ENCODE assay signal across 8 cellular contexts in the genomic region with DNA sequence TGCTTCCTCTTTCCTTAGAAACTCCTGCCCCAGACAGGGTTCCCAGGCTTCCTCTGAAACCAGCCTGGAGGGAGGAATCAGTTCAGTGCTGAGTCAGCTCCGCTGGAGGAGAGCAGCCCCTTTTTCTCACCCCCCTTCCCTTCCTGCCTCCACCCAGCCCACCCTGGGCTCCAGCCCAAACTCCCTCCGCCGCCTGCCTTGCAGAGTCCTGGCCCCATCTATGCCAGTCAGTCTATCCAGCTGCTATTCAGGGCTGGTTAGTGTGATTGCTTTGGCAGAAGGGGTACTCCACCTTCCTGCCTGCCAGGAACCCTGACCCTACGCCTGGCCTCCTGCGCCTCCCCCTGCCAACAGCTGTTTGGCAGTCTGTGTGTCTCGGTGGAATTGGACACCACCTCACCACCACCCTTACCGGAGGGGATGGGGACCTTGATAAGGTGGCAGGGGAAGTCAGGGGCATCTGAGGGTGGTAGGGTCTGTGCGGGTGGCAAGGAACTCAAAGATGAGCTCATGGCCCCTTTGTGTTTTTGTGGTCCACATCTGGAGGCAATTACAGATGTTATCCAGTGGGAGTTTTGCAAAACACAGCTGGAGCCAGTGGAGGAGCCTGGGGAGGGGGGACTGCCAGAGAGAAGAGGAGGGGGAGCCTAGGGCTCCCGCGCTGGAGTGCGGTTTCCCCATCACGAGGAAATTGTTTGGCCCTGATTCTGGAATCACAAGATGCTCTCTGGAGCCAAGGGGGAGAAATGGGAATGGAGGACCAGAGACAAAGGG. TPM values are rescaled to one million over a fixed set of nuclear protein-coding genes. Genes with fewer than 3 reads are reported as not detected.
DNase-seq lines count a peak whose midpoint lies in the region; ATAC-seq and TF ChIP-seq lines count a peak whose summit lies in the region.

No MANE protein-coding gene starts in this region.

- POLR2A ChIA-PET in GM10248 (lab: Yijun Ruan, JAX): no interaction called here

- peaks cover 37% of the 10 kb centered on the region for H3K36me3 ChIP-seq in osteoblast (ENCODE audit: insufficient read depth, low read length)

- H2AFZ ChIP-seq in osteoblast (ENCODE audit: low read length): no peak overlapping the region

- CTCF ChIA-PET in GM10248 (lab: Yijun Ruan, JAX): interaction anchor here (0.7 to 17.4 kb wide), 12 partner anchors 9 to 293 kb away, joined by 3 to 262 read pairs (median 6); partner anchors contain the start of gene SLC7A7

- peak overlapping the region in 5 of 7 donors; percentile 32 to 76 (median 64) for H3K27ac Mint-ChIP-seq in CD14-positive monocyte

- peaks cover 0 to 2% (median 0%) of the 10 kb centered on the region in 7 donors for H3K9me3 Mint-ChIP-seq in CD14-positive monocyte

- H3K4me1 Mint-ChIP-seq in CD14-positive monocyte: peaks cover 28% of the 10 kb centered on the region

- H3K27me3 ChIP-seq in osteoblast (ENCODE audit: insufficient read depth, low read length): no peaks in the 10 kb centered on the region

- TF ChIP-seq CTCF in CD14-positive monocyte (IDR thresholded peaks at IDR 0.05) (no peak), fibroblast of pulmonary artery (IDR thresholded peaks at IDR 0.05; ENCODE audit: low read length, missing control alignments) (no peak), osteoblast (IDR thresholded peaks at IDR 0.05; ENCODE audit: extremely low read depth, low read depth, low read length) (no peak), GM10248 (IDR thresholded peaks at IDR 0.05; ENCODE audit: control extremely low read depth, extremely low read depth, low read depth, missing control alignments) (no peak)

- ATAC-seq in GM18861 (IDR thresholded peaks at IDR 0.05; ENCODE audit: unreplicated experiment) (no peak), HG02973 (IDR thresholded peaks at IDR 0.05; ENCODE audit: unreplicated experiment) (no peak)

- peaks cover 37% of the 10 kb centered on the region for H3K79me2 ChIP-seq in osteoblast (ENCODE audit: insufficient read depth, low read length)

- DNase-seq in CD14-positive monocyte (ENCODE audit: low spot score) (no peak), RPMI7951 (ENCODE audit: low read depth) (peak; percentile 96), fibroblast of pulmonary artery (ENCODE audit: low read depth) (peak; percentile 96), osteoblast (ENCODE audit: insufficient read length, low spot score, missing footprints) (peak; percentile 96), GM10248 (ENCODE audit: extremely low spot score) (no peak), T-helper 9 cell (no peak)

- H3K4me3 Mint-ChIP-seq in CD14-positive monocyte: peak overlapping the region; percentile 45 to 80

- peaks cover 4 to 30% (median 13%) of the 10 kb centered on the region in 3 donors for H3K27me3 Mint-ChIP-seq in CD14-positive monocyte (ENCODE audit: low read depth in 3 of 3)

- H3K4me1 ChIP-seq in osteoblast (ENCODE audit: insufficient read depth, low read length): peaks cover 82% of the 10 kb centered on the region

- peak overlapping the region; percentile 100 for H3K27ac ChIP-seq in osteoblast (ENCODE audit: low read depth, low read length)

- peak overlapping the region; percentile 27 for H3K4me3 ChIP-seq in fibroblast of pulmonary artery (replicated peaks; ENCODE audit: low read depth, low read length)
- H3K4me3 ChIP-seq in osteoblast (ENCODE audit: insufficient read depth, low read length): peak overlapping the region; percentile 14

- peak overlapping the region; percentile 44 for H3K4me2 ChIP-seq in osteoblast (ENCODE audit: insufficient read depth, low read length)

- H4K20me1 ChIP-seq in osteoblast (ENCODE audit: insufficient read depth, low read length): peaks cover 4% of the 10 kb centered on the region

- intact Hi-C loops in CD14-positive monocyte (cut with micrococcal nuclease): no loop called here

- peaks cover 2 to 4% of the 10 kb centered on the region in 2 donors for H3K36me3 Mint-ChIP-seq in CD14-positive monocyte

- no peaks in the 10 kb centered on the region for H3K9me3 ChIP-seq in osteoblast (ENCODE audit: low read depth, low read length)

RNA-seq across cellular contexts. Expression of gene MMP14, which starts 12.2 kb away (rescaled TPM):
- polyA plus RNA-seq in CD14-positive monocyte: under 1 TPM; 0.14 to 0.44 TPM
- total RNA-seq in RPMI7951 (2014; rRNA removed; shearing (Covaris generic)): 613 and 718 TPM in 2 replicates
- total RNA-seq in osteoblast: 580 and 649 TPM in 2 replicates

RNA-seq across cellular contexts. Expression of gene MRPL52, which starts 18.9 kb away (rescaled TPM):
- polyA plus RNA-seq in CD14-positive monocyte: 100 to 1,000 TPM; 130 to 164 TPM
- 93.9 and 100 TPM in 2 replicates for total RNA-seq in RPMI7951 (2014; rRNA removed; shearing (Covaris generic))
- 20.3 and 31.5 TPM in 2 replicates for total RNA-seq in osteoblast

RNA-seq across cellular contexts. Expression of gene LRP10, which starts 23.0 kb away (rescaled TPM):
- 10 to 100 TPM; 39.0 to 51.5 TPM for polyA plus RNA-seq in CD14-positive monocyte
- total RNA-seq in RPMI7951 (2014; rRNA removed; shearing (Covaris generic)): 41.9 and 44.9 TPM in 2 replicates
- 147 and 164 TPM in 2 replicates for total RNA-seq in osteoblast

RNA-seq across cellular contexts. Expression of gene SLC7A7, which starts 33.3 kb away (rescaled TPM):
- polyA plus RNA-seq in CD14-positive monocyte: 100 to 1,000 TPM; 262 to 371 TPM
- 2.2 and 2.5 TPM in 2 replicates for total RNA-seq in RPMI7951 (2014; rRNA removed; shearing (Covaris generic))
- 4.3 and 4.7 TPM in 2 replicates for total RNA-seq in osteoblast

RNA-seq across cellular contexts. Expression of gene REM2, which starts 34.4 kb away (rescaled TPM):
- not detected for polyA plus RNA-seq in CD14-positive monocyte
- 0.12 and 0.59 TPM in 2 replicates for total RNA-seq in RPMI7951 (2014; rRNA removed; shearing (Covaris generic))
- total RNA-seq in osteoblast: 0.29 and 0.36 TPM in 2 replicates

Comparison
In these comparisons a context has a peak if more than half of its experiments do, and no peak if none do; other contexts are left out.
1. DNase-seq: peak in RPMI7951 (single experiment), fibroblast of pulmonary artery (single experiment) and osteoblast (single experiment); none in CD14-positive monocyte (single experiment), GM10248 (single experiment) and T-helper 9 cell (single experiment).